15 cellular contexts compared by ENCODE assay signal in the genomic region with DNA sequence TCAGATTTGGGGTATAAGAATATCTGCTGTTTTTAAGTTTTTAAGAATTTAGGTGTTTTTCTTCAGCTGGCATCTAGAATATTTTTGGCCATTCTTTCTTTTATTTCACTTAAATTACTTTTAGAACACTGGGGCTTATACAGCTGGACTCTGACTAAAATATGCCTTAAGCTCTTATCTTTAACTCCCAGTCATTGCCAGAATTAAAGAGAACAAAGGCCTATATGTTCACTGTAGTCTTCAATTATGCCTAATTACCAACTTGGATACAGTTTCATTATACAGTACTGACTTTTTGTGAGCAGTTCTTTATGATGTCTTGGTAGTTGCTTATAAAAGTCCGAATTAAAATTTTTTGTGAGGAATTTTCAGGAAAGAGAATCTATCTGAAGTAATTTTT.
A peak's percentile ranks its signal among the peaks of the same experiment; 100 is the strongest.
DNase-seq lines count a peak whose midpoint lies in the region; ATAC-seq and TF ChIP-seq lines count a peak whose summit lies in the region.
"Had no signal": no experiment of that assay in that cellular context is flagged by ENCODE, and none has a peak within 500 bp of the region (broad histone marks: within the 10 kb centered on the region; RNA-seq: fewer than 3 reads in every experiment).

No MANE protein-coding gene starts in this region.

- TF ChIP-seq CTCF in mesothelial cell of epicardium (IDR thresholded peaks at IDR 0.05; ENCODE audit: unreplicated experiment) (no peak), endothelial cell (IDR thresholded peaks at IDR 0.05; ENCODE audit: unreplicated experiment) (no peak)

- H3K27me3 Mint-ChIP-seq in mesothelial cell of epicardium (ENCODE audit: low read depth) (no peaks in the 10 kb centered on the region), endothelial cell (ENCODE audit: unreplicated experiment) (peaks cover 3% of the 10 kb centered on the region)
- H3K27me3 Mint-ChIP-seq in activated CD4-positive, alpha-beta T cell treated with anti-CD3 and anti-CD28 coated beads, Interleukin-2, amount 10 ng/mL, durations not matched to agents 24 days and 14 days = no peaks in the 10 kb centered on the region
- H3K27me3 Mint-ChIP-seq: CD4-positive, CD25-positive, alpha-beta regulatory T cell had no signal

- intact Hi-C loops in activated CD4-positive, alpha-beta T cell treated with anti-CD3 and anti-CD28 coated beads, Interleukin-2, amount 10 ng/mL, durations not matched to agents 24 days and 14 days (cut with micrococcal nuclease) = no loop called here

- H3K27ac Mint-ChIP-seq in mesothelial cell of epicardium (peak overlapping the region; percentile 6), endothelial cell (ENCODE audit: unreplicated experiment) (no peak overlapping the region)
- no peak overlapping the region for H3K27ac Mint-ChIP-seq in activated CD4-positive, alpha-beta T cell treated with anti-CD3 and anti-CD28 coated beads, Interleukin-2, amount 10 ng/mL, durations not matched to agents 24 days and 14 days
- H3K27ac Mint-ChIP-seq: CD4-positive, CD25-positive, alpha-beta regulatory T cell had no signal

- H3K9me3 Mint-ChIP-seq in mesothelial cell of epicardium = no peaks in the 10 kb centered on the region
- no peaks in the 10 kb centered on the region for H3K9me3 Mint-ChIP-seq in activated CD4-positive, alpha-beta T cell treated with anti-CD3 and anti-CD28 coated beads, Interleukin-2, amount 10 ng/mL, durations not matched to agents 24 days and 14 days
- no peaks in the 10 kb centered on the region for H3K9me3 Mint-ChIP-seq in endothelial cell (ENCODE audit: unreplicated experiment)
- H3K9me3 Mint-ChIP-seq: CD4-positive, CD25-positive, alpha-beta regulatory T cell had no signal

- H3K4me3 Mint-ChIP-seq in mesothelial cell of epicardium (no peak overlapping the region), endothelial cell (ENCODE audit: unreplicated experiment) (no peak overlapping the region)
- no peak overlapping the region for H3K4me3 Mint-ChIP-seq in activated CD4-positive, alpha-beta T cell treated with anti-CD3 and anti-CD28 coated beads, Interleukin-2, amount 10 ng/mL, durations not matched to agents 24 days and 14 days
- H3K4me3 Mint-ChIP-seq: CD4-positive, CD25-positive, alpha-beta regulatory T cell had no signal

- ATAC-seq in GM21576 (IDR thresholded peaks at IDR 0.05; ENCODE audit: unreplicated experiment) = no peak

- DNase-seq in COR-L47 (lab: John Stamatoyannopoulos, UW) (peak; percentile 37), NCI-H1105 treated with DMSO at 0.1 percent for 48 hours (lab: John Stamatoyannopoulos, UW) (peak; percentile 59), RPMI7951 (ENCODE audit: low read depth) (peak; percentile 13), mesothelial cell of epicardium (ENCODE audit: low spot score in 2 of 2, unreplicated experiment in 2 of 2) (no peak), endothelial cell (ENCODE audit: low spot score) (no peak)
- no peak for DNase-seq in activated CD4-positive, alpha-beta T cell treated with anti-CD3 and anti-CD28 coated beads, Interleukin-2, amount 10 ng/mL, durations not matched to agents 24 days and 14 days
- DNase-seq in activated CD4-positive, alpha-beta T cell treated with anti-CD3 and anti-CD28 coated beads for 4 hours = no peak
- DNase-seq: ACHN; CD4-positive, CD25-positive, alpha-beta regulatory T cell; DMS153; DMS79 treated with DMSO at 0.1 percent for 48 hours; GDM1; H7; IMR-90 had no signal

- no peaks in the 10 kb centered on the region for H3K36me3 Mint-ChIP-seq in mesothelial cell of epicardium
- H3K36me3 Mint-ChIP-seq in activated CD4-positive, alpha-beta T cell treated with anti-CD3 and anti-CD28 coated beads, Interleukin-2, amount 10 ng/mL, durations not matched to agents 24 days and 14 days (ENCODE audit: low read depth) = no peaks in the 10 kb centered on the region
- no peaks in the 10 kb centered on the region for H3K36me3 Mint-ChIP-seq in endothelial cell (ENCODE audit: low read depth, unreplicated experiment)

- H3K4me1 Mint-ChIP-seq in mesothelial cell of epicardium = no peaks in the 10 kb centered on the region
- no peaks in the 10 kb centered on the region for H3K4me1 Mint-ChIP-seq in activated CD4-positive, alpha-beta T cell treated with anti-CD3 and anti-CD28 coated beads, Interleukin-2, amount 10 ng/mL, durations not matched to agents 24 days and 14 days
- peaks cover 19% of the 10 kb centered on the region for H3K4me1 Mint-ChIP-seq in endothelial cell (ENCODE audit: unreplicated experiment)

Comparison
In these comparisons a context has a peak if more than half of its experiments do, and no peak if none do; other contexts are left out.
1. DNase-seq: peak in COR-L47 (single experiment), NCI-H1105 treated with DMSO at 0.1 percent for 48 hours (single experiment) and RPMI7951 (single experiment); none in mesothelial cell of epicardium (0 of 2), activated CD4-positive, alpha-beta T cell treated with anti-CD3 and anti-CD28 coated beads, Interleukin-2, amount 10 ng/mL, durations not matched to agents 24 days and 14 days (single experiment), activated CD4-positive, alpha-beta T cell treated with anti-CD3 and anti-CD28 coated beads for 4 hours (0 of 2) and endothelial cell (single experiment).